In genomic region chr1:111789666-111790316, GRCh38 we compare ENCODE assay signal across 11 cellular contexts. TPM values are rescaled to one million over a fixed set of nuclear protein-coding genes. Genes with fewer than 3 reads are reported as not detected.
DNase-seq lines count a peak whose midpoint lies in the region; ATAC-seq and TF ChIP-seq lines count a peak whose summit lies in the region.
"Had no signal": no experiment of that assay in that cellular context is flagged by ENCODE, and none has a peak within 500 bp of the region (broad histone marks: within the 10 kb centered on the region; RNA-seq: fewer than 3 reads in every experiment).

No MANE protein-coding gene starts in this region.

- TF ChIP-seq POLR2A in right lobe of liver (IDR thresholded peaks at IDR 0.05): no peak
- TF ChIP-seq POLR2A in tibial nerve (IDR thresholded peaks at IDR 0.05): no peak

- TF ChIP-seq EP300 in tibial nerve (IDR thresholded peaks at IDR 0.05): no peak

- TF ChIP-seq CTCF in BE2C (IDR thresholded peaks at IDR 0.05; ENCODE audit: low read depth, low read length) (peak; percentile 21; the same call in 1 of the 2 replicates), right lobe of liver (IDR thresholded peaks at IDR 0.05) (peak in 3 of 4 donors; percentile 31 to 42 (median 39)), tibial nerve (IDR thresholded peaks at IDR 0.05) (no peak)

- intact Hi-C loops in right lobe of liver (cut with DNase I): loop anchor here in 1 of 2 donors (10.0 kb wide), 1 partner anchor 545 kb away; no protein-coding TSS in a partner anchor

- H3K36me3 ChIP-seq in BE2C: no peaks in the 10 kb centered on the region
- H3K36me3 ChIP-seq in right lobe of liver: no peaks in the 10 kb centered on the region
- no peaks in the 10 kb centered on the region for H3K36me3 ChIP-seq in tibial nerve

- H3K4me1 ChIP-seq in BE2C (no peaks in the 10 kb centered on the region), right lobe of liver (no peaks in the 10 kb centered on the region), tibial nerve (peaks cover 0 to 3% (median 0%) of the 10 kb centered on the region in 4 donors)

- no peaks in the 10 kb centered on the region for H3K36me3 Mint-ChIP-seq in T-helper 17 cell (ENCODE audit: low read depth)

- H3K27ac ChIP-seq in right lobe of liver: no peak overlapping the region
- H3K27ac ChIP-seq in tibial nerve: no peak overlapping the region
- H3K27ac ChIP-seq: SK-N-MC had no signal

- H3K4me3 Mint-ChIP-seq in T-helper 17 cell: no peak overlapping the region

- peaks cover 30% of the 10 kb centered on the region for H3K27me3 ChIP-seq in BE2C
- no peaks in the 10 kb centered on the region for H3K27me3 ChIP-seq in right lobe of liver
- no peaks in the 10 kb centered on the region for H3K27me3 ChIP-seq in tibial nerve

- H3K4me3 ChIP-seq in BE2C (ENCODE audit: low read depth, low read length) (no peak overlapping the region), right lobe of liver (no peak overlapping the region), tibial nerve (no peak overlapping the region)
- H3K4me3 ChIP-seq: SK-N-MC had no signal

- whole genome bisulfite sequencing in right lobe of liver (ENCODE audit: insufficient coverage, low coverage, low lambda C conversion rate, missing lambda C conversion rate): 58% methylated on average over 2 of the region's 2 CpGs
- WGBS in tibial nerve, 2 donors: 74 to 80% methylated on average over 2 of the region's 2 CpGs

- H3K4me1 Mint-ChIP-seq in T-helper 17 cell: peaks cover 9% of the 10 kb centered on the region

- H3K27me3 Mint-ChIP-seq in T-helper 17 cell: peaks cover 49% of the 10 kb centered on the region

- no peaks in the 10 kb centered on the region for H3K9me3 ChIP-seq in BE2C
- no peaks in the 10 kb centered on the region for H3K9me3 ChIP-seq in right lobe of liver
- no peaks in the 10 kb centered on the region for H3K9me3 ChIP-seq in T-helper 17 cell (ENCODE audit: control insufficient read depth, low read length, poor library complexity, severe bottlenecking)
- no peaks in the 10 kb centered on the region for H3K9me3 ChIP-seq in tibial nerve

- DNase-seq in BE2C (no peak), Kasumi-1 (lab: John Stamatoyannopoulos, UW) (peak; percentile 12 to 16), cerebellar cortex (ENCODE audit: low spot score) (peak; percentile 41), right lobe of liver (no peak), CD1c-positive myeloid dendritic cell (ENCODE audit: extremely low spot score) (no peak), T-helper 17 cell (no peak), tibial nerve (ENCODE audit: low spot score in 2 of 2) (no peak), kidney tubule cell (ENCODE audit: low spot score) (no peak)
- DNase-seq: activated naive CD4-positive, alpha-beta T cell treated with anti-CD3 and anti-CD28 coated beads, Interleukin-2, amount 50 U/mL, for 16 hours; NCI-H2029 treated with DMSO at 0.1 percent for 48 hours had no signal

- peak in 3 of 4 donors; percentile 29 to 45 (median 34) for ATAC-seq in right lobe of liver
- no peak for ATAC-seq in T-helper 17 cell

- no peak overlapping the region for H3K27ac Mint-ChIP-seq in T-helper 17 cell

RNA-seq across cellular contexts. Expression of gene DDX20, which starts 34.1 kb away (rescaled TPM):
- 23.7 TPM for polyA plus RNA-seq in BE2C (2012; ENCODE audit: insufficient read depth, insufficient read length, low read depth)
- total RNA-seq in right lobe of liver (10 to 100 TPM in 2 of 6 experiments, 1 to 10 TPM in 4; 3.9 to 11.6 (median 5.1) TPM), T-helper 17 cell (10 to 100 TPM; 20.6 to 24.7 TPM), tibial nerve (10 to 100 TPM; 30.8 to 40.5 (median 35.5) TPM)

RNA-seq across cellular contexts. Expression of gene INKA2, which starts 50.6 kb away (rescaled TPM):
- polyA plus RNA-seq in BE2C (2012; ENCODE audit: insufficient read depth, insufficient read length, low read depth): 3.4 TPM
- total RNA-seq in right lobe of liver: 1 to 10 TPM in 4 of 6 experiments, under 1 TPM in 2; 0.43 to 2.2 (median 1.4) TPM
- 1 to 10 TPM; 1.5 to 9.0 TPM for total RNA-seq in T-helper 17 cell
- 10 to 100 TPM in 1 of 4 donors, 1 to 10 TPM in 3; 6.3 to 11.8 (median 7.9) TPM for total RNA-seq in tibial nerve

Comparison
In these comparisons a context has a peak if more than half of its experiments do, and no peak if none do; other contexts are left out.
1. DNase-seq: peak in Kasumi-1 (2 of 2) and cerebellar cortex (single experiment); none in BE2C (single experiment), right lobe of liver (0 of 3), CD1c-positive myeloid dendritic cell (single experiment), T-helper 17 cell (0 of 3), tibial nerve (0 of 2) and kidney tubule cell (single experiment).
2. CTCF ChIP-seq: peak in BE2C (single experiment) and right lobe of liver (3 of 4); none in tibial nerve (0 of 5).